ENCODE assay signal across 14 cellular contexts in the genomic region with DNA sequence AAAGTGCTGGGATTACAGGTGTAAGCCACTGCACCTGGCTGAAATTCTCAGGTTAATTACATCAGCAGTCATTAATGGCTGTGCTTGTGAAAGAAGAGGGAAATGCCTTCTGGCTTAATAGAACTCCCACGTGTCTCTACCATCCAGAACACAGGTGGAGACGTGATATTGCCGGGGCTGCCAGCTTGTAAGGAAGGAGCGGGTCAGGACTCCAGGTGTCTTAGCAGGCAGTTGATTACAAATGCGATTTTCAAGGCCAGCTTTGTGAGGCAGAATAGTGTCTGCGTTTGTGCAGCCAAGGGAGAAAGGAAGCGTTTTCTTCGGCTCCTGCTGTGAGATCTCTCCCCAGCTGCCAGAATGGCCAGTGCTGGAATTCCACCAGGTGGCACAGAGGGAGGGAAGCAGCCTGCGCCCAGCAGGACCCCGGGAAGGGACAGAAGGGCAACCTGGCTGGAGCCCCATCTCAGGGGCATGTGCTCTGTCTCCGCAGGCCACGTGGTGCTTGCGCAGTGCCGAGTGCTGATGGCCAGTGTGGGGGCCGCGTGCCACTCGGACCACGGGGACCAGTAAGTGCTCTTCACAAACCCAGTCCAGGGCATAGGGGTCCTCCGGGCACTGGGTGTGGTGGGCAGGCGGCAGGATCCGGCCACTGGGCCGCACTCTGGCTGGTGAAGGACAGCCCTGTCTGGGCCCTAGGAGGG. TPM values are rescaled to one million over a fixed set of nuclear protein-coding genes. Genes with fewer than 3 reads are reported as not detected.
A peak's percentile ranks its signal among the peaks of the same experiment; 100 is the strongest.
DNase-seq lines count a peak whose midpoint lies in the region; ATAC-seq, FAIRE-seq and TF ChIP-seq lines count a peak whose summit lies in the region.
"Had no signal": no experiment of that assay in that cellular context is flagged by ENCODE, and none has a peak within 500 bp of the region (broad histone marks: within the 10 kb centered on the region; RNA-seq: fewer than 3 reads in every experiment).

No MANE protein-coding gene starts in this region.

- POLR2A ChIA-PET in K562 (lab: Yijun Ruan, JAX), result interaction anchor here (0.6 kb wide), 1 partner anchor 481 kb away, joined by 5 read pairs; no protein-coding TSS in a partner anchor

- H3K9me3 Mint-ChIP-seq in nephron, result no peaks in the 10 kb centered on the region
- H3K9me3 Mint-ChIP-seq in chondrocyte (ENCODE audit: low read depth), result no peaks in the 10 kb centered on the region
- H3K9me3 Mint-ChIP-seq: central memory CD8-positive, alpha-beta T cell; immature natural killer cell had no signal

- H3K9me3 ChIP-seq in K562 (replicated peaks; ENCODE audit: control insufficient read depth, insufficient read depth, low read depth, low read length) (no peaks in the 10 kb centered on the region), BE2C (no peaks in the 10 kb centered on the region)
- H3K9me3 ChIP-seq: testis had no signal

- TF ChIP-seq EP300 in Ishikawa (IDR thresholded peaks at IDR 0.05; ENCODE audit: borderline replicate concordance), result peak; percentile 87
- no peak for TF ChIP-seq EP300 in K562 (IDR thresholded peaks at IDR 0.05; ENCODE audit: low read length)

- 84% methylated on average over 15 of the region's 22 CpGs for WGBS in K562 (ENCODE audit: insufficient coverage, low coverage, missing lambda C conversion rate)

- no peak overlapping the region for H2AFZ ChIP-seq in K562 (ENCODE audit: low read depth, low read length)

- H3K27ac Mint-ChIP-seq in nephron (peak overlapping the region in 2 of 3 experiments; percentile 55 to 56), chondrocyte (ENCODE audit: unreplicated experiment) (no peak overlapping the region)
- H3K27ac Mint-ChIP-seq: immature natural killer cell had no signal

- BruUV-seq in K562 (replicated peaks; lab: Mats Ljungman, UMichigan), result no TSS peak

- in situ Hi-C loops in K562 (cut with MboI), result no loop called here

- H3K4me1 Mint-ChIP-seq in nephron (peaks cover 9% of the 10 kb centered on the region), chondrocyte (ENCODE audit: low read depth) (peaks cover 5% of the 10 kb centered on the region)
- H3K4me1 Mint-ChIP-seq: central memory CD8-positive, alpha-beta T cell; immature natural killer cell had no signal

- H3K27me3 Mint-ChIP-seq in nephron (ENCODE audit: low read depth) (no peaks in the 10 kb centered on the region), chondrocyte (ENCODE audit: low read depth) (no peaks in the 10 kb centered on the region)
- H3K27me3 Mint-ChIP-seq: central memory CD8-positive, alpha-beta T cell had no signal

- H3K9ac ChIP-seq in K562 (ENCODE audit: insufficient read depth in 1 of 2, low read depth in 2 of 2, low read length in 2 of 2), result peak overlapping the region in 1 of 2 experiments; percentile 17; a peak in 1 of 4 replicates

- H3K27me3 ChIP-seq in K562 (ENCODE audit: control insufficient read depth in 2 of 2, insufficient read depth in 2 of 2, low read length in 2 of 2) (no peaks in the 10 kb centered on the region), BE2C (no peaks in the 10 kb centered on the region)
- H3K27me3 ChIP-seq: testis had no signal

- H3K4me3 Mint-ChIP-seq in nephron (no peak overlapping the region), chondrocyte (ENCODE audit: unreplicated experiment) (no peak overlapping the region)
- H3K4me3 Mint-ChIP-seq: central memory CD8-positive, alpha-beta T cell; immature natural killer cell had no signal

- H3K4me3 ChIP-seq in K562 (no peak overlapping the region), BE2C (ENCODE audit: low read depth, low read length) (no peak overlapping the region)
- H3K4me3 ChIP-seq: testis had no signal

- TF ChIP-seq POLR2A in K562 (conservative IDR thresholded peaks at IDR 0.05), result no peak

- no peak for ATAC-seq in K562
- ATAC-seq in HG02973 (IDR thresholded peaks at IDR 0.05; ENCODE audit: unreplicated experiment), result no peak

- H4K20me1 ChIP-seq in K562 (replicated peaks; ENCODE audit: control insufficient read depth, insufficient read depth, low read length), result no peaks in the 10 kb centered on the region

- DNase-seq in DMS 273 treated with DMSO at 0.1 percent for 48 hours (lab: John Stamatoyannopoulos, UW), result peak; percentile 74
- DNase-seq in K562 (ENCODE audit: extremely low read depth in 1 of 4, low spot score in 3 of 4), result no peak
- no peak for DNase-seq in stimulated activated CD4-positive, alpha-beta T cell treated with anti-CD3 and anti-CD28 coated beads, Interleukin-15, amount 100 ng/mL, for 24 hours
- DNase-seq in chondrocyte (ENCODE audit: low spot score), result no peak
- DNase-seq in BE2C, result no peak
- DNase-seq: immature natural killer cell, NCI-H1930, RPMI8226 had no signal

- no peaks in the 10 kb centered on the region for H3K79me2 ChIP-seq in K562 (ENCODE audit: control insufficient read depth, insufficient read depth, low read length)

- CTCF ChIA-PET in K562 (lab: Yijun Ruan, JAX; ENCODE audit: low intra/inter-chr PET ratio), result no interaction called here

- no peak overlapping the region for H3K27ac ChIP-seq in K562 (ENCODE audit: extremely low read depth, low read depth, low read length)
- H3K27ac ChIP-seq: testis had no signal

- no peak for FAIRE-seq in K562 (lab: Jason Lieb, UNC)

- H3K36me3 ChIP-seq in K562 (ENCODE audit: control insufficient read depth, insufficient read depth, low read length) (peaks cover 10% of the 10 kb centered on the region; the same call in 2 of the 3 replicates), BE2C (peaks cover 14% of the 10 kb centered on the region)

- no peak for TF ChIP-seq CTCF in K562 (IDR thresholded peaks at IDR 0.05 in 2 of 3, conservative IDR thresholded peaks at IDR 0.05 in 1 of 3; ENCODE audit: insufficient read depth in 2 of 3, low read depth in 1 of 3, low read length in 3 of 3)
- TF ChIP-seq CTCF in nephron (IDR thresholded peaks at IDR 0.05; ENCODE audit: unreplicated experiment in 3 of 3), result no peak
- no peak for TF ChIP-seq CTCF in chondrocyte (IDR thresholded peaks at IDR 0.05)
- TF ChIP-seq CTCF in BE2C (IDR thresholded peaks at IDR 0.05; ENCODE audit: low read depth, low read length), result no peak

- intact Hi-C loops in K562 (cut with micrococcal nuclease), result no loop called here

- TF ChIP-seq RAD21 in Ishikawa (IDR thresholded peaks at IDR 0.05; ENCODE audit: low read depth) (peak; percentile 26), K562 (CRISPR knock-in tag; conservative IDR thresholded peaks at IDR 0.05 in 1 of 2, IDR thresholded peaks at IDR 0.05 in 1 of 2) (no peak)

- no peaks in the 10 kb centered on the region for H3K36me3 Mint-ChIP-seq in nephron (ENCODE audit: low read depth)
- H3K36me3 Mint-ChIP-seq in chondrocyte (ENCODE audit: low read depth), result peaks cover 3% of the 10 kb centered on the region

- peaks cover 3% of the 10 kb centered on the region for H3K9me1 ChIP-seq in K562 (ENCODE audit: control insufficient read depth, insufficient read depth, low read length)

- no peak overlapping the region for H3K4me2 ChIP-seq in K562 (ENCODE audit: insufficient read depth, low read length)

- H3K4me1 ChIP-seq in K562 (replicated peaks in 1 of 2; ENCODE audit: control insufficient read depth in 2 of 2, insufficient read depth in 2 of 2, low read length in 2 of 2) (peaks cover 6 to 34% of the 10 kb centered on the region in 2 experiments; a peak in 3 of 5 replicates), BE2C (peaks cover 10% of the 10 kb centered on the region)
- H3K4me1 ChIP-seq: testis had no signal

RNA-seq across cellular contexts. Expression of a gene that starts 3.7 kb away (rescaled TPM):
- 0.30 TPM in 1 of 2 replicates, not detected in the other for total RNA-seq in K562 (2011; cell fraction: chromatin; rRNA removed; ENCODE audit: low replicate concordance)
- 0.26 and 0.33 TPM in 2 replicates for total RNA-seq in K562 (2011; cell fraction: nucleolus; rRNA removed)
- 0.07 TPM in 1 of 2 replicates, not detected in the other for total RNA-seq in K562 (2011; cell fraction: nucleoplasm; rRNA removed)
- 0.04 and 0.09 TPM in 2 replicates for total RNA-seq in K562 (2014; rRNA removed)
- total RNA-seq in K562 (2014; rRNA removed; fragmentation: Illumina TruSeq; extraction: Trizol), result not detected in 2 replicates
- total RNA-seq in K562 (2015; rRNA removed; fragmentation: Illumina TruSeq; extraction: Trizol), result 0.04 TPM in 2 replicates
- 0.04 and 0.09 TPM in 2 replicates for total RNA-seq in K562 (2021)
- 0.04 and 0.07 TPM in 2 replicates for polyA plus RNA-seq in K562 (2011; rRNA removed)
- 0.13 and 0.30 TPM in 2 replicates for polyA plus RNA-seq in K562 (2011; cell fraction: cytosol; rRNA removed)
- polyA plus RNA-seq in K562 (2011; cell fraction: nucleus; rRNA removed), result 0.28 and 0.55 TPM in 2 replicates
- 0.06 and 0.10 TPM in 2 replicates for polyA plus RNA-seq in K562 (2012)
- 0.03 and 0.08 TPM in 2 replicates for polyA plus RNA-seq in K562 (2014; fragmentation: Illumina TruSeq; extraction: Trizol)
- polyA plus RNA-seq in K562 (2014; fragmentation: Nextera tagmentation; extraction: Ambion mirVana), result not detected
- polyA plus RNA-seq in K562 (2014; rRNA removed), result 0.05 TPM in 1 of 2 replicates, not detected in the other
- polyA minus RNA-seq in K562 (2011; rRNA and poly(A)+ RNA removed), result not detected in 2 replicates
- not detected in 2 replicates for polyA minus RNA-seq in K562 (2011; cell fraction: cytosol; rRNA and poly(A)+ RNA removed)
- 0.44 and 0.94 TPM in 2 replicates for polyA minus RNA-seq in K562 (2011; cell fraction: nucleus; rRNA and poly(A)+ RNA removed)
- total RNA-seq in chondrocyte, result 0.07 to 0.17 TPM (median 0.15 TPM) in 3 replicates
- polyA plus RNA-seq in BE2C (2012; ENCODE audit: insufficient read depth, insufficient read length, low read depth), result 0.65 TPM
- total RNA-seq: HT-29 had no signal
- polyA plus RNA-seq: immature natural killer cell had no signal

RNA-seq across cellular contexts. Expression of a gene that starts 35.7 kb away (rescaled TPM):
- 81.0 and 87.4 TPM in 2 replicates for total RNA-seq in K562 (2011; cell fraction: chromatin; rRNA removed; ENCODE audit: low replicate concordance)
- 56.5 and 64.7 TPM in 2 replicates for total RNA-seq in K562 (2011; cell fraction: nucleolus; rRNA removed)
- total RNA-seq in K562 (2011; cell fraction: nucleoplasm; rRNA removed), result 82.6 and 125 TPM in 2 replicates
- total RNA-seq in K562 (2014; rRNA removed), result 22.3 and 32.0 TPM in 2 replicates
- 18.7 and 21.1 TPM in 2 replicates for total RNA-seq in K562 (2014; rRNA removed; fragmentation: Illumina TruSeq; extraction: Trizol)
- 18.6 TPM in 2 replicates for total RNA-seq in K562 (2015; rRNA removed; fragmentation: Illumina TruSeq; extraction: Trizol)
- 32.2 and 38.2 TPM in 2 replicates for total RNA-seq in K562 (2021)
- 15.6 and 17.1 TPM in 2 replicates for polyA plus RNA-seq in K562 (2011; rRNA removed)
- 14.7 and 24.8 TPM in 2 replicates for polyA plus RNA-seq in K562 (2011; cell fraction: cytosol; rRNA removed)
- polyA plus RNA-seq in K562 (2011; cell fraction: nucleus; rRNA removed), result 41.4 and 66.7 TPM in 2 replicates
- polyA plus RNA-seq in K562 (2012), result 22.6 and 23.3 TPM in 2 replicates
- polyA plus RNA-seq in K562 (2014; fragmentation: Illumina TruSeq; extraction: Trizol), result 20.8 and 26.7 TPM in 2 replicates
- polyA plus RNA-seq in K562 (2014; fragmentation: Nextera tagmentation; extraction: Ambion mirVana), result 1 to 10 TPM; 2.6 to 4.1 TPM
- polyA plus RNA-seq in K562 (2014; rRNA removed), result 23.9 and 27.4 TPM in 2 replicates
- 15.6 and 16.8 TPM in 2 replicates for polyA minus RNA-seq in K562 (2011; rRNA and poly(A)+ RNA removed)
- 15.5 and 16.5 TPM in 2 replicates for polyA minus RNA-seq in K562 (2011; cell fraction: cytosol; rRNA and poly(A)+ RNA removed)
- polyA minus RNA-seq in K562 (2011; cell fraction: nucleus; rRNA and poly(A)+ RNA removed), result 26.5 and 33.8 TPM in 2 replicates
- 11.5 to 23.4 TPM (median 12.7 TPM) in 3 replicates for total RNA-seq in chondrocyte
- polyA plus RNA-seq in BE2C (2012; ENCODE audit: insufficient read depth, insufficient read length, low read depth), result 63.6 TPM

RNA-seq across cellular contexts. Expression of a gene that starts 42.0 kb away (rescaled TPM):
- 0.21 TPM in 1 of 2 replicates, not detected in the other for total RNA-seq in K562 (2011; cell fraction: chromatin; rRNA removed; ENCODE audit: low replicate concordance)
- 0.53 and 0.67 TPM in 2 replicates for total RNA-seq in K562 (2011; cell fraction: nucleolus; rRNA removed)
- total RNA-seq in K562 (2011; cell fraction: nucleoplasm; rRNA removed), result 0.07 TPM in 1 of 2 replicates, not detected in the other
- total RNA-seq in K562 (2014; rRNA removed) (not detected in 2 replicates), K562 (2014; rRNA removed; fragmentation: Illumina TruSeq; extraction: Trizol) (not detected in 2 replicates), K562 (2015; rRNA removed; fragmentation: Illumina TruSeq; extraction: Trizol) (not detected in 2 replicates), K562 (2021) (0.04 TPM in 1 of 2 replicates, not detected in the other), chondrocyte (12.2 to 25.6 TPM (median 24.4 TPM) in 3 replicates)
- polyA plus RNA-seq in K562 (2011; rRNA removed) (0.03 TPM in 1 of 2 replicates, not detected in the other), K562 (2014; fragmentation: Illumina TruSeq; extraction: Trizol) (not detected in 2 replicates), K562 (2014; fragmentation: Nextera tagmentation; extraction: Ambion mirVana) (not detected), K562 (2014; rRNA removed) (not detected in 2 replicates)
- 0.09 TPM in 1 of 2 replicates, not detected in the other for polyA plus RNA-seq in K562 (2011; cell fraction: cytosol; rRNA removed)
- 0.07 and 0.09 TPM in 2 replicates for polyA plus RNA-seq in K562 (2011; cell fraction: nucleus; rRNA removed)
- polyA plus RNA-seq in K562 (2012), result 0.03 and 0.06 TPM in 2 replicates
- polyA minus RNA-seq in K562 (2011; rRNA and poly(A)+ RNA removed), result not detected in 2 replicates
- polyA minus RNA-seq in K562 (2011; cell fraction: cytosol; rRNA and poly(A)+ RNA removed), result not detected in 2 replicates
- 0.11 and 0.13 TPM in 2 replicates for polyA minus RNA-seq in K562 (2011; cell fraction: nucleus; rRNA and poly(A)+ RNA removed)
- 1.8 TPM for polyA plus RNA-seq in BE2C (2012; ENCODE audit: insufficient read depth, insufficient read length, low read depth)
- polyA plus RNA-seq: immature natural killer cell had no signal
